Comparison of ENCODE assay signal across 18 cellular contexts in the genomic region with DNA sequence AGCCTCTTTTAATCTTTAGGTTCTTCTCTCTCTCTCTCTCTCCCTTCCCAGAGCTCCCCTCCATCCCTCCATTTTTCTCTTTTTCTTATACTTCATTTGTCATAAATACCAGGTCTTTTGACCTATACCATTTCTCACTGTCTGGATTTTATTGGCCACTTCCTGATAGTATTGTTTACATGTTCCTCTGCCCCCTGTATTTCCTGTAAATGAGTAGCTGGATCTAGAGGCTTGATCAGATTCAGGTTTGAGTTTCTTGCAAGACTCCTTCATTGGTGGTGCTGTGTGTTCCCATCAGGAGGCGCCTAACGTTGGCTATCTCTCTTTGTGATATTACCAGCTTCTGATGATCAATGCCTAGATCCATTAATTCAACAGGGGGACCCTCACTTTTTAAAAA. TPM values are rescaled to one million over a fixed set of nuclear protein-coding genes. Genes with fewer than 3 reads are reported as not detected.
DNase-seq lines count a peak whose midpoint lies in the region; ATAC-seq and TF ChIP-seq lines count a peak whose summit lies in the region.
"Had no signal": no experiment of that assay in that cellular context is flagged by ENCODE, and none has a peak within 500 bp of the region (broad histone marks: within the 10 kb centered on the region; RNA-seq: fewer than 3 reads in every experiment).

No MANE protein-coding gene starts in this region.

- WGBS in sigmoid colon, 2 donors, result 60 to 82% methylated on average over 2 of the region's 2 CpGs

- peak overlapping the region; percentile 77 for H3K27ac ChIP-seq in C4-2B
- peak overlapping the region; percentile 53 for H3K27ac ChIP-seq in duodenal mucosa (ENCODE audit: low read depth, low read length)
- H3K27ac ChIP-seq in gastrocnemius medialis, result peak overlapping the region; percentile 69 to 94 (median 80)
- H3K27ac ChIP-seq in sigmoid colon, result no peak overlapping the region

- ATAC-seq in gastrocnemius medialis (no peak), HG03095 (IDR thresholded peaks at IDR 0.05; ENCODE audit: unreplicated experiment) (no peak)
- ATAC-seq: CD8-positive, alpha-beta T cell had no signal

- no peak for TF ChIP-seq EP300 in sigmoid colon (IDR thresholded peaks at IDR 0.05)

- H3K27me3 ChIP-seq in duodenal mucosa (ENCODE audit: control insufficient read depth in 1 of 2, insufficient read depth in 2 of 2, low read length in 2 of 2) (no peaks in the 10 kb centered on the region), gastrocnemius medialis (no peaks in the 10 kb centered on the region), sigmoid colon (no peaks in the 10 kb centered on the region)

- intact Hi-C loops in gastrocnemius medialis (cut with DNase I; ENCODE audit: low total_unique reads) (loop anchor here (2.0 kb wide), 2 partner anchors 13 to 35 kb away; no protein-coding TSS in a partner anchor), sigmoid colon (cut with DNase I) (no loop called here)

- H3K4me3 ChIP-seq in duodenal mucosa (ENCODE audit: low read depth in 1 of 2, low read length in 2 of 2) (no peak overlapping the region), gastrocnemius medialis (no peak overlapping the region), sigmoid colon (no peak overlapping the region)

- H3K36me3 ChIP-seq in duodenal mucosa (ENCODE audit: control insufficient read depth in 1 of 2, insufficient read depth in 2 of 2, low read length in 2 of 2) (no peaks in the 10 kb centered on the region), gastrocnemius medialis (no peaks in the 10 kb centered on the region), sigmoid colon (no peaks in the 10 kb centered on the region)

- H3K9me3 ChIP-seq in duodenal mucosa (ENCODE audit: control insufficient read depth in 1 of 2, low read length in 2 of 2) (no peaks in the 10 kb centered on the region), gastrocnemius medialis (no peaks in the 10 kb centered on the region), sigmoid colon (no peaks in the 10 kb centered on the region)

- H3K4me1 ChIP-seq in duodenal mucosa (ENCODE audit: control insufficient read depth in 1 of 2, insufficient read depth in 2 of 2, low read length in 2 of 2) (peaks cover 56 to 67% of the 10 kb centered on the region in 2 donors), gastrocnemius medialis (peaks cover 82 to 91% of the 10 kb centered on the region in 2 donors), sigmoid colon (peaks cover 0 to 7% (median 3%) of the 10 kb centered on the region in 4 donors)

- TF ChIP-seq POLR2A in gastrocnemius medialis (IDR thresholded peaks at IDR 0.05), result no peak
- TF ChIP-seq POLR2A in sigmoid colon (IDR thresholded peaks at IDR 0.05), result no peak

- no peak for TF ChIP-seq CTCF in C4-2B (conservative IDR thresholded peaks at IDR 0.05)
- TF ChIP-seq CTCF in gastrocnemius medialis (IDR thresholded peaks at IDR 0.05 in 4 of 5, conservative IDR thresholded peaks at IDR 0.05 in 1 of 5), result no peak
- TF ChIP-seq CTCF in sigmoid colon (IDR thresholded peaks at IDR 0.05), result no peak

- no peak overlapping the region for H3K9ac ChIP-seq in duodenal mucosa (ENCODE audit: low read depth in 1 of 2, low read length in 2 of 2)

- in situ Hi-C loops in gastrocnemius medialis (cut with MboI; ENCODE audit: low sequenced_read_pairs in 4 of 4), result no loop called here

- peak; percentile 8 for DNase-seq in ELR (ENCODE audit: low read depth)
- DNase-seq in gastrocnemius medialis, result no peak
- DNase-seq in sigmoid colon, result no peak
- DNase-seq in NCI-H524 (lab: John Stamatoyannopoulos, UW), result no peak
- DNase-seq: activated CD4-positive, alpha-beta T cell treated with anti-CD3 and anti-CD28 coated beads, Interleukin-2, amount 10 ng/mL, durations not matched to agents 7 days and 5 days; activated CD8-positive, alpha-beta memory T cell treated with anti-CD3 and anti-CD28 coated beads, Interleukin-2, amount 50 U/mL, for 48 hours; activated effector memory CD4-positive, alpha-beta T cell treated with anti-CD3 and anti-CD28 coated beads, Interleukin-2, amount 50 U/mL, for 16 hours; CD8-positive, alpha-beta T cell; DND-41; endodermal cell; NCI-H1092 treated with DMSO at 0.1 percent for 48 hours; NCI-H2029 treated with DMSO at 0.1 percent for 48 hours; NCI-H446; OCI-M1; SIG-M5 had no signal

RNA-seq across cellular contexts. Expression of a gene that starts 42.2 kb away (rescaled TPM):
- total RNA-seq in gastrocnemius medialis (10 to 100 TPM; 28.5 to 70.8 (median 52.7) TPM), sigmoid colon (1 to 10 TPM; 2.1 to 5.5 (median 3.3) TPM)
- 10 to 100 TPM; 19.2 to 27.7 (median 21.7) TPM for polyA plus RNA-seq in sigmoid colon

Comparison
In these comparisons a context has a peak if more than half of its experiments do, and no peak if none do; other contexts are left out.
1. H3K27ac ChIP-seq: peak in C4-2B (single experiment), duodenal mucosa (single experiment) and gastrocnemius medialis (4 of 4); none in sigmoid colon (0 of 4).
2. RNA of a gene that starts 42.2 kb away (total RNA-seq): 28.5 to 70.8 TPM in gastrocnemius medialis; 2.1 to 5.5 TPM in sigmoid colon; every median in the first group is over 4 times any median in the second.